Comparison of ENCODE assay signal across 26 cellular contexts in the genomic region with DNA sequence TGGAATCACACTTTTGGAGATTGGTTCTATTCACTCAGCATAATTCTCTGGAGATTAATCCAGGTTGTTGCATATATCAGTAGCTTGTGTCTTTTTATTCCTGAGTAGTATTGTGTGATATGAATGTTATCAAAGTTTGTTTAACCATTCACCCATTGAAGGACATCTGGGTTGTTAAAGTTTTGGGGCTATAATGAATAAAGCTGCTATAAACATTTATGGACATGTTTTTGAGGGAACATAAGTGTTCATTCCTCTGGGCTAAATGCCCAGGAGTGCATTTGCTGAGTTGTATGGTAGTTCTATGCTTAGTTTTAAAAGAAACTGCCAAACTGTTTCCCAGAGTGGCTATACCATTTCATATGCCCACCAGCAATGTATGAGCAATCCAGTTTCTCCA. TPM values are rescaled to one million over a fixed set of nuclear protein-coding genes. Genes with fewer than 3 reads are reported as not detected.
"Had no signal": no experiment of that assay in that cellular context is flagged by ENCODE, and none has a peak within 500 bp of the region (broad histone marks: within the 10 kb centered on the region; RNA-seq: fewer than 3 reads in every experiment).

No MANE protein-coding gene starts in this region.

- FAIRE-seq: endometrium, kidney, urothelium cell line had no signal

- DNase-seq: cerebellar nuclear complex; cortex of kidney; dorsolateral prefrontal cortex; effector memory CD4-positive, alpha-beta T cell; foreskin keratinocyte; immature natural killer cell; kidney; left cardiac atrium; left ventricle myocardium superior; mesendoderm; natural killer cell; posterior cingulate gyrus; stimulated activated CD4-positive, alpha-beta T cell treated with anti-CD3 and anti-CD28 coated beads, Interleukin-2, amount 100 ng/mL, for 24 hours; stimulated activated naive CD4-positive, alpha-beta T cell; stomach had no signal

- H3K4me1 ChIP-seq: foreskin keratinocyte had no signal

- H3K4me3 ChIP-seq: dorsolateral prefrontal cortex, lung, stomach had no signal

- ATAC-seq: esophagus mucosa, foreskin keratinocyte, left cardiac atrium, left ventricle myocardium superior, natural killer cell, sciatic nerve had no signal

- H3K27me3 ChIP-seq: dorsolateral prefrontal cortex, foreskin keratinocyte, stomach had no signal

- H3K27ac ChIP-seq: dorsolateral prefrontal cortex, foreskin keratinocyte, stomach had no signal

RNA-seq across cellular contexts. Expression of gene KCNJ13, which starts 21.8 kb away (rescaled TPM):
- total RNA-seq: esophagus mucosa, foreskin keratinocyte, kidney, left cardiac atrium, left ventricle myocardium superior, mononuclear cell, myocyte, natural killer cell, neural crest cell, osteocyte, pulmonary artery endothelial cell, sciatic nerve, skeletal muscle tissue had no signal
- polyA plus RNA-seq: foreskin keratinocyte, lung had no signal
